30 cellular contexts compared by ENCODE assay signal in genomic region chr1:104291156-104291555, GRCh38.
"Had no signal": no experiment of that assay in that cellular context is flagged by ENCODE, and none has a peak within 500 bp of the region (broad histone marks: within the 10 kb centered on the region; RNA-seq: fewer than 3 reads in every experiment).

No MANE protein-coding gene starts in this region.

- H3K36me3 ChIP-seq: heart left ventricle, left lung, lower lobe of right lung, pancreas, prostate gland, suprapubic skin, thoracic aorta, tibial artery, upper lobe of right lung had no signal

- H3K4me3 ChIP-seq: heart left ventricle, left lung, lower lobe of right lung, mucosa of descending colon, pancreas, prostate gland, skin epidermis, suprapubic skin, thoracic aorta, tibial artery, upper lobe of right lung had no signal

- H3K27me3 ChIP-seq: heart left ventricle, left lung, pancreas, suprapubic skin, tibial artery, upper lobe of right lung had no signal

- DNase-seq: heart left ventricle; hypothalamus; kidney; left colon; left lung; lower lobe of right lung; mammary epithelial cell; midbrain; mucosa of descending colon; naive thymus-derived CD4-positive, alpha-beta T cell; pancreas; posterior cingulate gyrus; retina; right cardiac atrium; stimulated activated CD4-positive, alpha-beta T cell treated with anti-CD3 and anti-CD28 coated beads, Interleukin-12 subunit alpha, Interleukin-12 subunit beta, amount 100 ng/mL, for 4 hours; stimulated activated CD4-positive, alpha-beta T cell treated with anti-CD3 and anti-CD28 coated beads, Interleukin-15, amount 100 ng/mL, for 24 hours; stimulated activated CD4-positive, alpha-beta T cell treated with anti-CD3 and anti-CD28 coated beads, Interleukin-2, amount 100 ng/mL, for 24 hours; stimulated activated CD4-positive, alpha-beta T cell treated with anti-CD3 and anti-CD28 coated beads, Interleukin-4, amount 100 ng/mL, for 1 hour; stimulated activated naive CD4-positive, alpha-beta T cell; tibial artery; trophoblast cell; upper lobe of right lung had no signal

- H3K27ac Mint-ChIP-seq: naive thymus-derived CD4-positive, alpha-beta T cell; natural killer cell treated with Interleukin-12 subunit alpha and Interleukin-12 subunit beta and Interleukin-15 and Interleukin-18, amount 100 ng/mL, for 72 hours; stimulated activated effector memory CD8-positive, alpha-beta T cell treated with anti-CD3 and anti-CD28 coated beads, Interleukin-12 subunit alpha, Interleukin-12 subunit beta, amount 100 ng/mL, for 72 hours; stimulated activated naive CD8-positive, alpha-beta T cell treated with anti-CD3 and anti-CD28 coated beads, Interleukin-15, Interleukin-2, amounts not matched to agents 100 ng/mL and 50 ng/mL, for 24 hours had no signal

- H3K27ac ChIP-seq: heart left ventricle, left lung, lower lobe of right lung, pancreas, prostate gland, skin epidermis, suprapubic skin, thoracic aorta, tibial artery, upper lobe of right lung had no signal

- H3K27me3 Mint-ChIP-seq: naive thymus-derived CD4-positive, alpha-beta T cell; natural killer cell treated with Interleukin-12 subunit alpha and Interleukin-12 subunit beta and Interleukin-15 and Interleukin-18, amount 100 ng/mL, for 72 hours; stimulated activated naive CD8-positive, alpha-beta T cell treated with anti-CD3 and anti-CD28 coated beads, Interleukin-15, Interleukin-2, amounts not matched to agents 100 ng/mL and 50 ng/mL, for 24 hours had no signal

- H3K4me1 Mint-ChIP-seq: naive thymus-derived CD4-positive, alpha-beta T cell; stimulated activated effector memory CD8-positive, alpha-beta T cell treated with anti-CD3 and anti-CD28 coated beads, Interleukin-12 subunit alpha, Interleukin-12 subunit beta, amount 100 ng/mL, for 72 hours had no signal

- ATAC-seq: heart left ventricle; left colon; left lung; lower lobe of right lung; mucosa of descending colon; naive thymus-derived CD4-positive, alpha-beta T cell; natural killer cell treated with Interleukin-12 subunit alpha and Interleukin-12 subunit beta and Interleukin-15 and Interleukin-18, amount 100 ng/mL, for 72 hours; pancreas; right cardiac atrium; sciatic nerve; stimulated activated effector memory CD8-positive, alpha-beta T cell treated with anti-CD3 and anti-CD28 coated beads, Interleukin-12 subunit alpha, Interleukin-12 subunit beta, amount 100 ng/mL, for 72 hours; upper lobe of right lung had no signal

- H3K36me3 Mint-ChIP-seq: stimulated activated effector memory CD8-positive, alpha-beta T cell treated with anti-CD3 and anti-CD28 coated beads, Interleukin-12 subunit alpha, Interleukin-12 subunit beta, amount 100 ng/mL, for 72 hours had no signal

- H3K4me3 Mint-ChIP-seq: naive thymus-derived CD4-positive, alpha-beta T cell; natural killer cell treated with Interleukin-12 subunit alpha and Interleukin-12 subunit beta and Interleukin-15 and Interleukin-18, amount 100 ng/mL, for 72 hours; stimulated activated effector memory CD8-positive, alpha-beta T cell treated with anti-CD3 and anti-CD28 coated beads, Interleukin-12 subunit alpha, Interleukin-12 subunit beta, amount 100 ng/mL, for 72 hours; stimulated activated naive CD8-positive, alpha-beta T cell treated with anti-CD3 and anti-CD28 coated beads, Interleukin-15, Interleukin-2, amounts not matched to agents 100 ng/mL and 50 ng/mL, for 24 hours had no signal

- H3K4me1 ChIP-seq: heart left ventricle, left lung, lower lobe of right lung, pancreas, prostate gland, suprapubic skin, tibial artery, upper lobe of right lung had no signal

- H3K9me3 ChIP-seq: lower lobe of right lung, mucosa of descending colon, pancreas, prostate gland, thoracic aorta, tibial artery, upper lobe of right lung had no signal
